Comparison of ENCODE assay signal across 1 cellular context in genomic region chr19:13956365-13956744, GRCh38.
TF ChIP-seq lines count a peak whose summit lies in the region.

No MANE protein-coding gene starts in this region.

TF ChIP-seq in K562, 482 proteins besides CTCF, POLR2A, EP300 and RAD21:
- TF ChIP-seq RBFOX2 (IDR thresholded peaks at IDR 0.05; ENCODE audit: low read depth, low read length) (peak; percentile 32; the same call in 1 of the 2 replicates), MLX (CRISPR knock-in tag; conservative IDR thresholded peaks at IDR 0.05) (no peak)
